Comparison of ENCODE assay signal across 10 cellular contexts in genomic region chr12:122523846-122524718, GRCh38. TPM values are rescaled to one million over a fixed set of nuclear protein-coding genes. Genes with fewer than 3 reads are reported as not detected.
DNase-seq lines count a peak whose midpoint lies in the region; ATAC-seq, FAIRE-seq and TF ChIP-seq lines count a peak whose summit lies in the region.
"Had no signal": no experiment of that assay in that cellular context is flagged by ENCODE, and none has a peak within 500 bp of the region (broad histone marks: within the 10 kb centered on the region; RNA-seq: fewer than 3 reads in every experiment).

No MANE protein-coding gene starts in this region.

- TF ChIP-seq POLR2A in tibial nerve (IDR thresholded peaks at IDR 0.05), result no peak

- H3K4me3 ChIP-seq in kidney (ENCODE audit: low read length in 2 of 2) (peak overlapping the region; percentile 50 to 100), tibial nerve (peak overlapping the region in 3 of 4 donors; percentile 34 to 49 (median 40)), small intestine (ENCODE audit: low read depth in 1 of 2, low read length in 2 of 2) (peak overlapping the region in 1 of 2 donors; percentile 30)

- H3K27ac ChIP-seq in kidney (ENCODE audit: low read depth in 2 of 2, low read length in 2 of 2) (no peak overlapping the region), tibial nerve (peak overlapping the region in 2 of 4 donors; percentile 82 to 97), small intestine (ENCODE audit: low read depth in 1 of 2, low read length in 1 of 2) (no peak overlapping the region)

- peak overlapping the region in 1 of 2 donors; percentile 99 for H3K4me3 Mint-ChIP-seq in activated T-cell treated with anti-CD3 and anti-CD28 coated beads, Interleukin-2, amount 50 U/mL, for 72 hours
- peak overlapping the region; percentile 94 for H3K4me3 Mint-ChIP-seq in activated T-helper 1 cell treated with anti-CD3 and anti-CD28 coated beads, Interleukin-12 subunit alpha, Interleukin-12 subunit beta, Interleukin-2, Interleukin-4 antibody, amounts not matched to agents 30 ng/mL and 10 ng/mL and 1 ng/mL, durations not matched to agents 14 hours and 24 hours and 36 hours

- no peak for ATAC-seq in activated T-cell treated with anti-CD3 and anti-CD28 coated beads, Interleukin-2, amount 50 U/mL, for 72 hours (replicated peaks in 1 of 2)
- no peak for ATAC-seq in GM19397 (IDR thresholded peaks at IDR 0.05; ENCODE audit: unreplicated experiment)

- peaks cover 47% of the 10 kb centered on the region for H3K4me1 Mint-ChIP-seq in activated T-cell treated with anti-CD3 and anti-CD28 coated beads, Interleukin-2, amount 50 U/mL, for 72 hours (ENCODE audit: low read depth)
- peaks cover 57% of the 10 kb centered on the region for H3K4me1 Mint-ChIP-seq in activated T-helper 1 cell treated with anti-CD3 and anti-CD28 coated beads, Interleukin-12 subunit alpha, Interleukin-12 subunit beta, Interleukin-2, Interleukin-4 antibody, amounts not matched to agents 30 ng/mL and 10 ng/mL and 1 ng/mL, durations not matched to agents 14 hours and 24 hours and 36 hours (ENCODE audit: low read depth)

- peaks cover 16 to 38% of the 10 kb centered on the region in 2 donors for H3K36me3 Mint-ChIP-seq in activated T-cell treated with anti-CD3 and anti-CD28 coated beads, Interleukin-2, amount 50 U/mL, for 72 hours (ENCODE audit: insufficient read depth in 2 of 2)
- peaks cover 43% of the 10 kb centered on the region for H3K36me3 Mint-ChIP-seq in activated T-helper 1 cell treated with anti-CD3 and anti-CD28 coated beads, Interleukin-12 subunit alpha, Interleukin-12 subunit beta, Interleukin-2, Interleukin-4 antibody, amounts not matched to agents 30 ng/mL and 10 ng/mL and 1 ng/mL, durations not matched to agents 14 hours and 24 hours and 36 hours (ENCODE audit: low read depth)

- H3K4me1 ChIP-seq in kidney (ENCODE audit: control insufficient read depth in 1 of 2, insufficient read depth in 1 of 2, low read depth in 1 of 2, low read length in 2 of 2), result peaks cover 18 to 21% of the 10 kb centered on the region in 2 donors
- peaks cover 0 to 57% (median 35%) of the 10 kb centered on the region in 4 donors for H3K4me1 ChIP-seq in tibial nerve
- peaks cover 0 to 8% of the 10 kb centered on the region in 2 donors for H3K4me1 ChIP-seq in small intestine (ENCODE audit: control insufficient read depth in 2 of 2, insufficient read depth in 1 of 2, low read depth in 1 of 2, low read length in 1 of 2)

- TF ChIP-seq CTCF in kidney (IDR thresholded peaks at IDR 0.05; ENCODE audit: borderline replicate concordance, extremely low read depth, insufficient read depth), result no peak
- no peak for TF ChIP-seq CTCF in tibial nerve (IDR thresholded peaks at IDR 0.05)

- intact Hi-C loops in activated T-helper 1 cell treated with anti-CD3 and anti-CD28 coated beads, Interleukin-12 subunit alpha, Interleukin-12 subunit beta, Interleukin-2, Interleukin-4 antibody, amounts not matched to agents 30 ng/mL and 10 ng/mL and 1 ng/mL, durations not matched to agents 14 hours and 24 hours and 36 hours (cut with micrococcal nuclease), result loop anchor here (10.0 kb wide), 2 partner anchors 711 to 1839 kb away; partner anchors contain the start of genes MLEC, MPHOSPH9 and MTRFR
- intact Hi-C loops in kidney (cut with DNase I), result no loop called here

- peak overlapping the region; percentile 99 for H3K27ac Mint-ChIP-seq in activated T-cell treated with anti-CD3 and anti-CD28 coated beads, Interleukin-2, amount 50 U/mL, for 72 hours
- H3K27ac Mint-ChIP-seq in activated T-helper 1 cell treated with anti-CD3 and anti-CD28 coated beads, Interleukin-12 subunit alpha, Interleukin-12 subunit beta, Interleukin-2, Interleukin-4 antibody, amounts not matched to agents 30 ng/mL and 10 ng/mL and 1 ng/mL, durations not matched to agents 14 hours and 24 hours and 36 hours, result peak overlapping the region; percentile 35

- CTCF ChIA-PET in HEK293T (lab: Yijun Ruan, JAX), result no interaction called here

- POLR2A ChIA-PET in HEK293T (lab: Yijun Ruan, JAX), result interaction anchor here (0.8 to 1.7 kb wide), 2 partner anchors 9 to 23 kb away, joined by 3 to 7 read pairs; partner anchors contain the start of gene ZCCHC8

- 16 to 18% methylated on average over 8 of the region's 8 CpGs for WGBS in tibial nerve, 2 donors
- WGBS in small intestine, 3 donors, result 3 to 11% (median 8%) methylated on average over 8 of the region's 8 CpGs

- H3K9me3 ChIP-seq in kidney (ENCODE audit: control insufficient read depth in 1 of 2, low read length in 2 of 2), result no peaks in the 10 kb centered on the region
- H3K9me3 ChIP-seq in tibial nerve, result no peaks in the 10 kb centered on the region
- no peaks in the 10 kb centered on the region for H3K9me3 ChIP-seq in small intestine (ENCODE audit: control insufficient read depth, low read depth)

- no peak for TF ChIP-seq EP300 in tibial nerve (IDR thresholded peaks at IDR 0.05)

- peaks cover 16 to 22% of the 10 kb centered on the region in 2 donors for H3K36me3 ChIP-seq in kidney (ENCODE audit: control insufficient read depth in 1 of 2, insufficient read depth in 2 of 2, low read length in 2 of 2)
- peaks cover 0 to 32% (median 5%) of the 10 kb centered on the region in 3 donors for H3K36me3 ChIP-seq in tibial nerve
- peaks cover 15 to 17% of the 10 kb centered on the region in 2 donors for H3K36me3 ChIP-seq in small intestine (ENCODE audit: control insufficient read depth in 2 of 2, insufficient read depth in 2 of 2, low read length in 2 of 2)

- H3K27me3 ChIP-seq in tibial nerve (no peaks in the 10 kb centered on the region), small intestine (ENCODE audit: control insufficient read depth in 2 of 2, insufficient read depth in 2 of 2, low read length in 2 of 2) (no peaks in the 10 kb centered on the region)

- FAIRE-seq in kidney (lab: Jason Lieb, UNC) (no peak), small intestine (lab: Jason Lieb, UNC) (no peak)
- FAIRE-seq: G401.6 had no signal

- H3K9me3 Mint-ChIP-seq in activated T-cell treated with anti-CD3 and anti-CD28 coated beads, Interleukin-2, amount 50 U/mL, for 72 hours, result no peaks in the 10 kb centered on the region
- no peaks in the 10 kb centered on the region for H3K9me3 Mint-ChIP-seq in activated T-helper 1 cell treated with anti-CD3 and anti-CD28 coated beads, Interleukin-12 subunit alpha, Interleukin-12 subunit beta, Interleukin-2, Interleukin-4 antibody, amounts not matched to agents 30 ng/mL and 10 ng/mL and 1 ng/mL, durations not matched to agents 14 hours and 24 hours and 36 hours

- DNase-seq in activated T-cell treated with anti-CD3 and anti-CD28 coated beads, Interleukin-2, amount 50 U/mL, for 72 hours, result no peak
- DNase-seq in activated T-cell treated with anti-CD3 and anti-CD28 coated beads for 4 hours, result no peak
- no peak for DNase-seq in activated T-helper 1 cell treated with anti-CD3 and anti-CD28 coated beads, Interleukin-12 subunit alpha, Interleukin-12 subunit beta, Interleukin-2, Interleukin-4 antibody, amounts not matched to agents 30 ng/mL and 10 ng/mL and 1 ng/mL, durations not matched to agents 14 hours and 24 hours and 36 hours (ENCODE audit: low spot score)
- no peak for DNase-seq in kidney
- DNase-seq in tibial nerve (ENCODE audit: low spot score in 2 of 2), result no peak
- no peak for DNase-seq in small intestine
- no peak for DNase-seq in HEK293T (ENCODE audit: extremely low spot score)
- DNase-seq: activated CD8-positive, alpha-beta memory T cell treated with anti-CD3 and anti-CD28 coated beads, Interleukin-2, amount 50 U/mL, for 4 hours had no signal

- H3K9ac ChIP-seq in kidney (ENCODE audit: low read length in 2 of 2), result peak overlapping the region; percentile 19 to 21

- H3K27me3 Mint-ChIP-seq in activated T-cell treated with anti-CD3 and anti-CD28 coated beads, Interleukin-2, amount 50 U/mL, for 72 hours (ENCODE audit: low read depth), result no peaks in the 10 kb centered on the region
- no peaks in the 10 kb centered on the region for H3K27me3 Mint-ChIP-seq in activated T-helper 1 cell treated with anti-CD3 and anti-CD28 coated beads, Interleukin-12 subunit alpha, Interleukin-12 subunit beta, Interleukin-2, Interleukin-4 antibody, amounts not matched to agents 30 ng/mL and 10 ng/mL and 1 ng/mL, durations not matched to agents 14 hours and 24 hours and 36 hours (ENCODE audit: insufficient read depth)

TF ChIP-seq in HEK293T, 16 proteins besides CTCF, POLR2A, EP300 and RAD21:
- TF ChIP-seq TARDBP (IDR thresholded peaks at IDR 0.05) (no peak), HDGF (IDR thresholded peaks at IDR 0.05; ENCODE audit: borderline replicate concordance) (no peak), FOXA1 (IDR thresholded peaks at IDR 0.05) (no peak), L3MBTL2 (conservative IDR thresholded peaks at IDR 0.05) (no peak), SUZ12 (IDR thresholded peaks at IDR 0.05) (no peak), BHLHE40 (IDR thresholded peaks at IDR 0.05; ENCODE audit: borderline replicate concordance) (no peak)

RNA-seq across cellular contexts. Expression of gene RSRC2, which starts 2.7 kb away (rescaled TPM):
- total RNA-seq in activated T-cell treated with anti-CD3 and anti-CD28 coated beads, Interleukin-2, amount 50 U/mL, for 72 hours, result 100 to 1,000 TPM in 1 of 2 donors, 10 to 100 TPM in 1; 98.0 to 108 TPM
- 101 and 103 TPM in 2 replicates for total RNA-seq in activated T-helper 1 cell treated with anti-CD3 and anti-CD28 coated beads, Interleukin-12 subunit alpha, Interleukin-12 subunit beta, Interleukin-2, Interleukin-4 antibody, amounts not matched to agents 30 ng/mL and 10 ng/mL and 1 ng/mL, durations not matched to agents 14 hours and 24 hours and 36 hours
- total RNA-seq in kidney (73.9 TPM), tibial nerve (100 to 1,000 TPM in 1 of 4 donors, 10 to 100 TPM in 3; 66.6 to 128 (median 80.7) TPM)
- polyA plus RNA-seq in kidney (ENCODE audit: insufficient read depth, low read depth, low replicate concordance) (39.4 TPM), small intestine (10 to 100 TPM; 38.1 to 44.7 (median 40.0) TPM)

RNA-seq across cellular contexts. Expression of gene KNTC1, which starts 3.0 kb away (rescaled TPM):
- 100 to 1,000 TPM; 154 to 186 TPM for total RNA-seq in activated T-cell treated with anti-CD3 and anti-CD28 coated beads, Interleukin-2, amount 50 U/mL, for 72 hours
- total RNA-seq in activated T-helper 1 cell treated with anti-CD3 and anti-CD28 coated beads, Interleukin-12 subunit alpha, Interleukin-12 subunit beta, Interleukin-2, Interleukin-4 antibody, amounts not matched to agents 30 ng/mL and 10 ng/mL and 1 ng/mL, durations not matched to agents 14 hours and 24 hours and 36 hours, result 122 and 126 TPM in 2 replicates
- 12.6 TPM for total RNA-seq in kidney
- 4.3 TPM for polyA plus RNA-seq in kidney (ENCODE audit: insufficient read depth, low read depth, low replicate concordance)
- 10 to 100 TPM; 14.2 to 27.8 (median 19.7) TPM for total RNA-seq in tibial nerve
- 10 to 100 TPM in 1 of 3 donors, 1 to 10 TPM in 2; 1.9 to 12.5 (median 5.1) TPM for polyA plus RNA-seq in small intestine

RNA-seq across cellular contexts. Expression of gene ZCCHC8, which starts 23.4 kb away (rescaled TPM):
- 10 to 100 TPM; 50.7 to 53.9 TPM for total RNA-seq in activated T-cell treated with anti-CD3 and anti-CD28 coated beads, Interleukin-2, amount 50 U/mL, for 72 hours
- 42.5 and 48.4 TPM in 2 replicates for total RNA-seq in activated T-helper 1 cell treated with anti-CD3 and anti-CD28 coated beads, Interleukin-12 subunit alpha, Interleukin-12 subunit beta, Interleukin-2, Interleukin-4 antibody, amounts not matched to agents 30 ng/mL and 10 ng/mL and 1 ng/mL, durations not matched to agents 14 hours and 24 hours and 36 hours
- total RNA-seq in kidney, result 25.8 TPM
- polyA plus RNA-seq in kidney (ENCODE audit: insufficient read depth, low read depth, low replicate concordance), result 10.9 TPM
- total RNA-seq in tibial nerve, result 10 to 100 TPM; 22.2 to 32.6 (median 27.4) TPM
- 10 to 100 TPM; 14.6 to 23.9 (median 18.0) TPM for polyA plus RNA-seq in small intestine
